Comparison of ENCODE assay signal across 9 cellular contexts in the genomic region with DNA sequence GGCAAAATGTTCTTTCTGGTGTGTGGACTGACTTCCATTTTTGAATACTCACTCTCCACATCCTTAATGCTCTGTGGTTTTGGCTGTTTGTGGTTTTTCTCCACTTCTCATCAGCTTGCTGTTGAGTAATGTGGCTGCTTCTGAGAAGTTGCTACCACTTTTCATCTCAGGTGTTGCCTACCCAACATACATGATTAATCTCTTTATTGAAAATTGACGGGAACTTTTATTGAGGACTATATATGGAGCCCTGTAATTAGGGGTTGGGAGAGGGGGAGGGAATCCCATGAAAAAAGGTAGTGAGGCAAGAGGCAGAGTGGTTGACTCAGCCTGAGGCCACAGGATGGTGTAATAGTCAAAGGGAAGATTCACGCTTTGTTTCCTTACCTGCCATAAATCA. TPM values are rescaled to one million over a fixed set of nuclear protein-coding genes. Genes with fewer than 3 reads are reported as not detected.
DNase-seq lines count a peak whose midpoint lies in the region; ATAC-seq and TF ChIP-seq lines count a peak whose summit lies in the region.
"Had no signal": no experiment of that assay in that cellular context is flagged by ENCODE, and none has a peak within 500 bp of the region (broad histone marks: within the 10 kb centered on the region; RNA-seq: fewer than 3 reads in every experiment).

No MANE protein-coding gene starts in this region.

- no peak overlapping the region for H3K27ac Mint-ChIP-seq in stimulated activated memory B cell treated with anti-CD40 and anti-IgM and Interleukin-4, amounts not matched to agents 10 μg/mL and 1 μg/mL and 100 μg/mL, for 72 hours
- no peak overlapping the region for H3K27ac Mint-ChIP-seq in mesothelial cell of epicardium

- ATAC-seq in stimulated activated memory B cell treated with anti-CD40 and anti-IgM and Interleukin-4, amounts not matched to agents 10 μg/mL and 1 μg/mL and 100 μg/mL, for 72 hours, result peak; percentile 56
- ATAC-seq in HG03039 (IDR thresholded peaks at IDR 0.05; ENCODE audit: unreplicated experiment), result no peak

- H3K4me3 Mint-ChIP-seq in stimulated activated memory B cell treated with anti-CD40 and anti-IgM and Interleukin-4, amounts not matched to agents 10 μg/mL and 1 μg/mL and 100 μg/mL, for 72 hours, result no peak overlapping the region
- no peak overlapping the region for H3K4me3 Mint-ChIP-seq in mesothelial cell of epicardium

- peaks cover 6% of the 10 kb centered on the region for H3K36me3 Mint-ChIP-seq in stimulated activated memory B cell treated with anti-CD40 and anti-IgM and Interleukin-4, amounts not matched to agents 10 μg/mL and 1 μg/mL and 100 μg/mL, for 72 hours
- peaks cover 2% of the 10 kb centered on the region for H3K36me3 Mint-ChIP-seq in mesothelial cell of epicardium

- H3K9me3 Mint-ChIP-seq in stimulated activated memory B cell treated with anti-CD40 and anti-IgM and Interleukin-4, amounts not matched to agents 10 μg/mL and 1 μg/mL and 100 μg/mL, for 72 hours, result no peaks in the 10 kb centered on the region
- H3K9me3 Mint-ChIP-seq in mesothelial cell of epicardium, result peaks cover 37% of the 10 kb centered on the region

- H3K4me1 Mint-ChIP-seq in stimulated activated memory B cell treated with anti-CD40 and anti-IgM and Interleukin-4, amounts not matched to agents 10 μg/mL and 1 μg/mL and 100 μg/mL, for 72 hours, result peaks cover 17% of the 10 kb centered on the region
- peaks cover 20% of the 10 kb centered on the region for H3K4me1 Mint-ChIP-seq in mesothelial cell of epicardium

- TF ChIP-seq CTCF in mesothelial cell of epicardium (IDR thresholded peaks at IDR 0.05; ENCODE audit: unreplicated experiment), result no peak

- DNase-seq in activated naive CD4-positive, alpha-beta T cell treated with Interleukin-2 at 50 U/mL for 16 hours, result peak; percentile 13
- no peak for DNase-seq in activated naive CD4-positive, alpha-beta T cell (lab: John Stamatoyannopoulos, UW)
- DNase-seq in NCI-H226 (peak; percentile 76), astrocyte of the hippocampus (ENCODE audit: low read depth, low spot score) (peak; percentile 54), mesothelial cell of epicardium (ENCODE audit: low spot score in 2 of 2, unreplicated experiment in 2 of 2) (no peak), cerebellum (ENCODE audit: low spot score) (no peak)
- DNase-seq: amygdala had no signal

- no peaks in the 10 kb centered on the region for H3K27me3 Mint-ChIP-seq in stimulated activated memory B cell treated with anti-CD40 and anti-IgM and Interleukin-4, amounts not matched to agents 10 μg/mL and 1 μg/mL and 100 μg/mL, for 72 hours
- no peaks in the 10 kb centered on the region for H3K27me3 Mint-ChIP-seq in mesothelial cell of epicardium (ENCODE audit: low read depth)

RNA-seq across cellular contexts. Expression of gene IL22RA2, which starts 17.6 kb away (rescaled TPM):
- not detected in 3 replicates for total RNA-seq in mesothelial cell of epicardium
- not detected for total RNA-seq in cerebellum

Comparison
In these comparisons a context has a peak if more than half of its experiments do, and no peak if none do; other contexts are left out.
1. DNase-seq: peak in activated naive CD4-positive, alpha-beta T cell treated with Interleukin-2 at 50 U/mL for 16 hours (single experiment), NCI-H226 (single experiment) and astrocyte of the hippocampus (single experiment); none in activated naive CD4-positive, alpha-beta T cell (0 of 4), mesothelial cell of epicardium (0 of 2) and cerebellum (single experiment).